ENCODE assay signal across 29 cellular contexts in the genomic region with DNA sequence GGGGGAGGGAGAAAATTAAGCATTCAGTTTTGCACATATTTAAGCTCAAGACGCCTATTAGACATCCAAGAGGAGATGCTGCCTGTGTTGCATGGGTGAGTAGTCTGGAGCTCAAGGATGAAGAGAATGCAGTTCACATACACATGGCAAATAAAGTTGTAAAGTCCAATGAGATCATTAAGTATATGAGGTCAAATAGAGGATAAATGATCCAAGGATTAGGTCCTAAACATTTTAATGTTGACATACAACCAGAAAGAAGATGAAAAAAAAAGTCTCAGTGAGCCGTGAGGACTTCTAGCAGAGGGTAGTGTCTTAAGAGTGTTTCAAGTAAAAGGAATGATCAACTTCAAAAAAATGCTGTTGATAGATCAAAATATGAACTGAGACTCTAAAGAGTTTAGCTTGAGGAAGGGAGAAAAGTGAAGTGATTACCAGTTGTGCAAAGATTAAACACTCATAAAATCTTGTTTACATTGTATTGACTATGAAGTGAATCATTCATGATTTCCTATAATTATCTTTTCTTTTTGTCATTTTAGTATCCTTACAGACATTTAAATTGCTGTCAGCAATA.
"Had no signal": no experiment of that assay in that cellular context is flagged by ENCODE, and none has a peak within 500 bp of the region (broad histone marks: within the 10 kb centered on the region; RNA-seq: fewer than 3 reads in every experiment).

No MANE protein-coding gene starts in this region.

- ATAC-seq: activated naive CD4-positive, alpha-beta T cell treated with anti-CD3 and anti-CD28 coated beads, Interleukin-2, amount 50 U/mL, for 72 hours; activated T-helper 17 cell treated with anti-CD3 and anti-CD28 coated beads, Interleukin-2, amount 50 U/mL, for 72 hours; left colon; sciatic nerve; stimulated activated memory B cell treated with anti-CD40 and anti-IgM and Interleukin-4, amounts not matched to agents 10 μg/mL and 1 μg/mL and 100 μg/mL, for 72 hours; upper lobe of right lung had no signal

- H3K4me1 ChIP-seq: esophagus squamous epithelium, stomach, suprapubic skin, tibial artery, upper lobe of right lung had no signal

- H3K4me1 Mint-ChIP-seq: activated CD4-positive, alpha-beta T cell treated with anti-CD3 and anti-CD28 coated beads, Interleukin-2, amount 10 ng/mL, durations not matched to agents 24 days and 14 days; activated T-helper 17 cell treated with anti-CD3 and anti-CD28 coated beads, Interleukin-2, amount 50 U/mL, for 72 hours; naive B cell; stimulated activated memory B cell treated with anti-CD40 and anti-IgM and Interleukin-4, amounts not matched to agents 10 μg/mL and 1 μg/mL and 100 μg/mL, for 72 hours had no signal

- H3K27me3 Mint-ChIP-seq: activated CD4-positive, alpha-beta memory T cell treated with anti-CD3 and anti-CD28 coated beads for 36 hours; activated CD4-positive, alpha-beta T cell treated with anti-CD3 and anti-CD28 coated beads, Interleukin-2, amount 10 ng/mL, durations not matched to agents 24 days and 14 days; activated T-cell treated with anti-CD3 and anti-CD28 coated beads, Interleukin-2, amount 50 U/mL, for 24 hours; activated T-helper 17 cell treated with anti-CD3 and anti-CD28 coated beads, Interleukin-2, amount 50 U/mL, for 72 hours; naive B cell; stimulated activated memory B cell treated with anti-CD40 and anti-IgM and Interleukin-4, amounts not matched to agents 10 μg/mL and 1 μg/mL and 100 μg/mL, for 72 hours had no signal

- H3K36me3 ChIP-seq: esophagus squamous epithelium, neutrophil, stomach, suprapubic skin, tibial artery, upper lobe of right lung had no signal

- H3K4me3 ChIP-seq: esophagus squamous epithelium, stomach, suprapubic skin, tibial artery, upper lobe of right lung had no signal

- DNase-seq: activated CD4-positive, alpha-beta memory T cell treated with anti-CD3 and anti-CD28 coated beads for 36 hours; activated CD4-positive, alpha-beta T cell treated with anti-CD3 and anti-CD28 coated beads, Interleukin-2, amount 10 ng/mL, durations not matched to agents 24 days and 14 days; activated CD4-positive, CD25-positive, alpha-beta regulatory T cell treated with anti-CD3 and anti-CD28 coated beads, Interleukin-2, amount 50 U/mL, for 72 hours; activated CD8-positive, alpha-beta memory T cell treated with anti-CD3 and anti-CD28 coated beads, Interleukin-2, amount 50 U/mL, for 48 hours; activated naive CD4-positive, alpha-beta T cell; activated T-cell treated with anti-CD3 and anti-CD28 coated beads, Interleukin-2, amount 50 U/mL, for 24 hours; dermis blood vessel endothelial cell; effector CD4-positive, alpha-beta T cell; esophagus squamous epithelium; head of caudate nucleus; hippocampal formation; left colon; naive B cell; nephron progenitor cell; small intestine; stimulated activated CD4-positive, alpha-beta T cell treated with anti-CD3 and anti-CD28 coated beads, Interleukin-1b, Interleukin-23, amount 100 ng/mL, for 48 hours; stimulated activated CD4-positive, alpha-beta T cell treated with anti-CD3 and anti-CD28 coated beads, Interleukin-4, amount 100 ng/mL, for 4 hours; stimulated activated CD8-positive, alpha-beta memory T cell treated with anti-CD3 and anti-CD28 coated beads, Interleukin-4, amount 100 ng/mL, for 48 hours; stomach; T-helper 2 cell; tibial artery; upper lobe of right lung had no signal

- H3K9me3 ChIP-seq: upper lobe of right lung had no signal

- H3K27me3 ChIP-seq: esophagus squamous epithelium, neutrophil, stomach, suprapubic skin, tibial artery, upper lobe of right lung had no signal

- H3K4me3 Mint-ChIP-seq: activated CD4-positive, alpha-beta memory T cell treated with anti-CD3 and anti-CD28 coated beads for 36 hours; activated CD4-positive, alpha-beta T cell treated with anti-CD3 and anti-CD28 coated beads, Interleukin-2, amount 10 ng/mL, durations not matched to agents 24 days and 14 days; activated T-cell treated with anti-CD3 and anti-CD28 coated beads, Interleukin-2, amount 50 U/mL, for 24 hours; activated T-helper 17 cell treated with anti-CD3 and anti-CD28 coated beads, Interleukin-2, amount 50 U/mL, for 72 hours; mesothelial cell of epicardium; nephron progenitor cell; stimulated activated memory B cell treated with anti-CD40 and anti-IgM and Interleukin-4, amounts not matched to agents 10 μg/mL and 1 μg/mL and 100 μg/mL, for 72 hours had no signal

- H3K27ac ChIP-seq: esophagus squamous epithelium, neutrophil, stomach, suprapubic skin, tibial artery, upper lobe of right lung had no signal

- H3K27ac Mint-ChIP-seq: activated CD4-positive, alpha-beta memory T cell treated with anti-CD3 and anti-CD28 coated beads for 36 hours; activated CD4-positive, alpha-beta T cell treated with anti-CD3 and anti-CD28 coated beads, Interleukin-2, amount 10 ng/mL, durations not matched to agents 24 days and 14 days; activated naive CD4-positive, alpha-beta T cell treated with anti-CD3 and anti-CD28 coated beads, Interleukin-2, amount 50 U/mL, for 72 hours; activated T-cell treated with anti-CD3 and anti-CD28 coated beads, Interleukin-2, amount 50 U/mL, for 24 hours; activated T-helper 17 cell treated with anti-CD3 and anti-CD28 coated beads, Interleukin-2, amount 50 U/mL, for 72 hours; mesothelial cell of epicardium; naive B cell; nephron progenitor cell; stimulated activated memory B cell treated with anti-CD40 and anti-IgM and Interleukin-4, amounts not matched to agents 10 μg/mL and 1 μg/mL and 100 μg/mL, for 72 hours had no signal

- H3K36me3 Mint-ChIP-seq: activated CD4-positive, alpha-beta memory T cell treated with anti-CD3 and anti-CD28 coated beads for 36 hours had no signal
